8 cellular contexts compared by ENCODE assay signal in the genomic region with DNA sequence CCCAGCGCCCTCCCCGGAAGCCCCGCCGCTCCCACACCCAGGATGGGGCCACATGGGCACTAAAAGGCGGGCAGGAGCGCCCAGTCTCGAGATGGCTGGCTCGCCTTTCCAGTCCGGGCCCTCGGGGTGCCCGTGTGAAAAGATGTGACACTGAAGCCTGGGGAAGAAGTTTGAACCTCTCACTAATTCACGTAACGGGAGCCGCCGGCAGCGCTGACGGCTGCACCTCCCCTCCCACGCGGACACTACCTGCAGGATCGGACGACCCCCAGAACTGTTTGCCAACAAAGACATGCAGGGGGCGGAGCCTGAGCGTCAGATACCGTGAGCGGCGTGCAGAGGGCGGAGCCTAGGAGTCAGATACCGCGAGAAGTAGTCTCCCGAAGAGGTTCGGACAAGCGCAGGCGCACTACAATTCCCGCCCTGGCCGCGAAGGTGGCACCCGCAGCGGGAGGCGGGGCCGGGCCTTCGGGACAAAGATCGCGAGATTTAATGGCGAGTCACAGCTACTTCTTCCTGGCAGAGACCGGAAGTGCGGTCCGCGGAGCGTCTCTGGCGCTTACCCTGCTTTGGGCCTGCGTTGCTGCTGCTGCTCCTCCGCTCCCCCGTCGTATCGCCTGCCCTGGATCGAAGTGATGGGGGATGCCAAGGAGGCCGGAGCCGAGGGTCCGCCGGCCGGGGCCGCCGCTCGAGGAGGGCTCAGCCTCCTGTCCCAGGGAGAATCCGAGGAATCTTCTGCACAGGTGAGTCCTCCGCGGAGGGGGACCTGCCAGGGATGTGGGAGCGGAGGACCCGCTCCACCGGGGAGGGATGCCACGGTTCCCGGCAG. TPM values are rescaled to one million over a fixed set of nuclear protein-coding genes. Genes with fewer than 3 reads are reported as not detected.
DNase-seq lines count a peak whose midpoint lies in the region; ATAC-seq and TF ChIP-seq lines count a peak whose summit lies in the region.

EDRF1 (plus strand) TSS at position 537 of the 829 bp plus-strand sequence; CDS start at position 636, 99 bp downstream.

- H3K4me1 ChIP-seq in CD8-positive, alpha-beta T cell (ENCODE audit: insufficient read depth, low read length), result peaks cover 39% of the 10 kb centered on the region
- peaks cover 0 to 4% of the 10 kb centered on the region in 2 donors for H3K4me1 ChIP-seq in lung (ENCODE audit: control insufficient read depth in 2 of 2, insufficient read depth in 2 of 2, low read length in 2 of 2)

- H3K36me3 ChIP-seq in CD8-positive, alpha-beta T cell (ENCODE audit: insufficient read depth, low read length), result peaks cover 21% of the 10 kb centered on the region
- H3K36me3 ChIP-seq in lung (ENCODE audit: control insufficient read depth in 2 of 2, insufficient read depth in 2 of 2, low read length in 2 of 2), result peaks cover 5 to 11% of the 10 kb centered on the region in 2 donors

- DNase-seq in CD8-positive, alpha-beta T cell, result peak; percentile 98 to 100 (median 99)
- DNase-seq in HS-27A (ENCODE audit: low read depth), result peak; percentile 84
- DNase-seq in NK-92 (lab: John Stamatoyannopoulos, UW; ENCODE audit: unreplicated experiment), result peak; percentile 88
- DNase-seq in activated CD8-positive, alpha-beta memory T cell treated with anti-CD3 and anti-CD28 coated beads for 1 hour (ENCODE audit: extremely low read depth in 1 of 2, low read depth in 1 of 2), result peak; percentile 98
- DNase-seq in effector CD8-positive, alpha-beta T cell (lab: John Stamatoyannopoulos, UW), result peak; percentile 99
- peak; percentile 99 for DNase-seq in lung (ENCODE audit: low spot score)
- DNase-seq in stimulated activated CD4-positive, alpha-beta T cell treated with anti-CD3 and anti-CD28 coated beads, TNF-alpha, amount 100 ng/mL, for 4 hours (ENCODE audit: low read depth in 3 of 3), result peak; percentile 94 to 99 (median 99)

- no peaks in the 10 kb centered on the region for H3K27me3 ChIP-seq in CD8-positive, alpha-beta T cell (ENCODE audit: insufficient read depth, low read length)
- H3K27me3 ChIP-seq in lung (ENCODE audit: control insufficient read depth, insufficient read depth), result no peaks in the 10 kb centered on the region

- H3K4me1 Mint-ChIP-seq in CD8-positive, alpha-beta T cell (ENCODE audit: low read depth), result peaks cover 36% of the 10 kb centered on the region

- H3K27me3 Mint-ChIP-seq in CD8-positive, alpha-beta T cell (ENCODE audit: low read depth), result no peaks in the 10 kb centered on the region

- 0% methylated on average over 72 of the region's 72 CpGs for WGBS in lung, 2 donors

- peak within 1 kb of the TSS; percentile 78 for H3K4me3 ChIP-seq in CD8-positive, alpha-beta T cell (ENCODE audit: low read depth, low read length)
- H3K4me3 ChIP-seq in lung, result peak within 1 kb of the TSS; percentile 98

- intact Hi-C loops in CD8-positive, alpha-beta T cell (cut with DNase I, micrococcal nuclease), result loop anchor here (1.0 to 5.0 kb wide), 6 partner anchors 104 to 1332 kb away; partner anchors contain the start of genes BCCIP (in 2 of the 2), FANK1 (in 2 of the 2), UROS (in 2 of the 2) and ABRAXAS2 (in 1 of the 2)

- no peak for TF ChIP-seq CTCF in CD8-positive, alpha-beta T cell (IDR thresholded peaks at IDR 0.05)
- no peak for TF ChIP-seq CTCF in lung (IDR thresholded peaks at IDR 0.05; ENCODE audit: control extremely low read depth, extremely low read depth)

- CTCF ChIA-PET in CD8-positive, alpha-beta T cell (lab: Charles Lee), result no interaction called here

- H3K27ac Mint-ChIP-seq in CD8-positive, alpha-beta T cell, result peak within 1 kb of the TSS; percentile 99

- H3K9me3 Mint-ChIP-seq in CD8-positive, alpha-beta T cell, result peaks cover 2% of the 10 kb centered on the region

- ATAC-seq in CD8-positive, alpha-beta T cell, result peak; percentile 94
- ATAC-seq in GM19467 (IDR thresholded peaks at IDR 0.05; ENCODE audit: unreplicated experiment) (peak; percentile 92), lung (ENCODE audit: insufficient read depth, low FRiP score) (peak; percentile 99)

- no peaks in the 10 kb centered on the region for H3K9me3 ChIP-seq in CD8-positive, alpha-beta T cell (ENCODE audit: low read length)
- H3K9me3 ChIP-seq in lung (ENCODE audit: control insufficient read depth in 2 of 2, insufficient read depth in 1 of 2, low read length in 1 of 2), result no peaks in the 10 kb centered on the region

- peaks cover 38% of the 10 kb centered on the region for H3K36me3 Mint-ChIP-seq in CD8-positive, alpha-beta T cell

- H3K27ac ChIP-seq in CD8-positive, alpha-beta T cell (ENCODE audit: low read depth, low read length), result peak within 1 kb of the TSS; percentile 91
- peak within 1 kb of the TSS; percentile 89 to 97 for H3K27ac ChIP-seq in lung (ENCODE audit: low read depth in 1 of 2, low read length in 1 of 2)

- POLR2A ChIA-PET in CD8-positive, alpha-beta T cell (lab: Charles Lee), result interaction anchor here (0.6 to 1.3 kb wide), 6 partner anchors 22 to 802 kb away, joined by 3 to 11 read pairs (median 3); partner anchors contain the start of genes BCCIP and UROS

- peak within 1 kb of the TSS; percentile 99 for H3K4me3 Mint-ChIP-seq in CD8-positive, alpha-beta T cell

RNA-seq across cellular contexts. Expression of gene EDRF1, which starts in this region (rescaled TPM):
- total RNA-seq in CD8-positive, alpha-beta T cell, result 10 to 100 TPM; 46.9 to 49.0 TPM
- 10 to 100 TPM; 15.9 to 54.6 TPM for total RNA-seq in lung
- polyA plus RNA-seq in lung, result 10 to 100 TPM in 1 of 2 donors, 1 to 10 TPM in 1; 9.4 to 19.4 TPM

Comparison
In these comparisons a context has a peak if more than half of its experiments do, and no peak if none do; other contexts are left out.
1. Peak in every context shown above with its lines: DNase-seq, ATAC-seq, H3K4me3 ChIP-seq and H3K27ac ChIP-seq.